Comparison of ENCODE assay signal across 26 cellular contexts in genomic region chr18:37661061-37661460, GRCh38.
"Had no signal": no experiment of that assay in that cellular context is flagged by ENCODE, and none has a peak within 500 bp of the region (broad histone marks: within the 10 kb centered on the region; RNA-seq: fewer than 3 reads in every experiment).

No MANE protein-coding gene starts in this region.

- H3K9me3 Mint-ChIP-seq: dendritic cell treated with granulocyte-macrophage colony-stimulating factor and Interleukin-4, amounts not matched to agents 40 ng/mL and 50 ng/mL, for 4 days; endodermal cell; mesothelial cell of epicardium had no signal

- H3K27ac ChIP-seq: colonic mucosa, epithelial cell of prostate, gastrocnemius medialis, heart right ventricle, left lung, lower lobe of right lung had no signal

- ATAC-seq: effector memory CD8-positive, alpha-beta T cell; esophagus mucosa; gastrocnemius medialis; heart right ventricle; left cardiac atrium; left lung; left ventricle myocardium superior; lower lobe of right lung; mucosa of descending colon had no signal

- H3K4me1 ChIP-seq: colonic mucosa, gastrocnemius medialis, left lung, lower lobe of right lung had no signal

- H3K27me3 ChIP-seq: colonic mucosa, gastrocnemius medialis, heart right ventricle, left lung had no signal

- H3K9me3 ChIP-seq: colonic mucosa, gastrocnemius medialis, heart right ventricle, left lung, lower lobe of right lung, mucosa of descending colon had no signal

- H3K27me3 Mint-ChIP-seq: dendritic cell treated with granulocyte-macrophage colony-stimulating factor and Interleukin-4, amounts not matched to agents 40 ng/mL and 50 ng/mL, for 4 days; effector memory CD8-positive, alpha-beta T cell; naive B cell had no signal

- H3K4me1 Mint-ChIP-seq: naive B cell had no signal

- DNase-seq: cerebellar nuclear complex; colonic mucosa; cortex of kidney; effector CD8-positive, alpha-beta T cell; effector memory CD8-positive, alpha-beta T cell; endodermal cell; erythroblast; foreskin fibroblast; foreskin melanocyte; gastrocnemius medialis; glutamatergic neuron; head of caudate nucleus; heart right ventricle; hippocampal formation; left cardiac atrium; left lung; left ventricle myocardium superior; lower lobe of right lung; mammary epithelial cell; mesenchymal stem cell; mucosa of descending colon; naive B cell had no signal

- H3K27ac Mint-ChIP-seq: dendritic cell treated with granulocyte-macrophage colony-stimulating factor and Interleukin-4, amounts not matched to agents 40 ng/mL and 50 ng/mL, for 4 days; effector memory CD8-positive, alpha-beta T cell; endodermal cell; mesothelial cell of epicardium; naive B cell had no signal

- H3K36me3 ChIP-seq: colonic mucosa, gastrocnemius medialis, heart right ventricle, left lung, lower lobe of right lung had no signal

- H3K4me3 ChIP-seq: colonic mucosa, gastrocnemius medialis, heart right ventricle, left lung, lower lobe of right lung, mucosa of descending colon had no signal

- H3K36me3 Mint-ChIP-seq: mesothelial cell of epicardium, naive B cell had no signal

- H3K4me3 Mint-ChIP-seq: dendritic cell treated with granulocyte-macrophage colony-stimulating factor and Interleukin-4, amounts not matched to agents 40 ng/mL and 50 ng/mL, for 4 days; effector memory CD8-positive, alpha-beta T cell; endodermal cell; mesothelial cell of epicardium; naive B cell had no signal
